ENCODE assay signal across 8 cellular contexts in the genomic region with DNA sequence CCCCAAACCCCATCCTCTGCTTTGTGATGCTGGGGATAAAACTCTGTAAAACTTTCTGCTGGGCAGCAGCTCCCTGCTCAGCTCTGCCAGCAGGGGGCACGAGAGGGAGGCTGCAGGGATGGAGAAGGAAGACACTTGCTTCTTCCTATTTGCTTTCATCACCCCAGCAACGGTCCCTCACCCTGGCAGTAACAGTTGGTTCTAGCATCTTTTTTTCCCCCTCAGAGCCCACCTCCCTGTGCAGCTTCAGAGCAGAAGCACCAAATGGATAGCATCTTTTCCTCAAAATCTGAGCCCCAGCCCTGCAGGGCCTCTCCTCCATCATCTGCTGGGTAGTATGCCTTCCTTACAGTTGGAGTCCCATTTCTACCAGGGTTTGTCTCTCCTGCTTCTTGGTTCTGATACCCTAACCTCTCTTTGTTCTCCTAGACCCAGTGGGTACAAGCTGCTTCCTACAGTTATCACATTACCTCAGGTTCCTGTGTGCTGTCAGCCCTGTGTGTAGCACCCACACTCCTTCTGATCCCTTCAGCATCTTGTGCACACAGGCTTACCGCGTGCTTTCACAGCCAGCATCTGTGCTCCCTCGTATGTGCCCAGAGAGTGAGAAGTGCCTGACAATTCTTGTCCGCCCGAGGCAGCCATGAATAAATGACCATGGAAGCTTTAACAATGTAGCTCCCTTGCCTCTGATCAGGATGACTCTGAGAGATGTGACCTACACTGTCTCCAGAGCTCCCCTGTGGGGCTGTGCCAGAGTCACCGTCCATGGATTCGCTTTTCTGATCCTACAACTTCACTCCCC. TPM values are rescaled to one million over a fixed set of nuclear protein-coding genes. Genes with fewer than 3 reads are reported as not detected.
DNase-seq lines count a peak whose midpoint lies in the region; ATAC-seq and TF ChIP-seq lines count a peak whose summit lies in the region.

No MANE protein-coding gene starts in this region.

- no peak overlapping the region for H3K4me3 ChIP-seq in fibroblast of mammary gland (ENCODE audit: control insufficient read depth, low read depth, low read length)
- H3K4me3 ChIP-seq in testis: no peak overlapping the region

- TF ChIP-seq CTCF in fibroblast of mammary gland (conservative IDR thresholded peaks at IDR 0.05; ENCODE audit: control insufficient read depth, insufficient read depth, low read depth, low read length) (peak; percentile 99), testis (IDR thresholded peaks at IDR 0.05) (peak; percentile 56 to 75 (median 68))

- peak; percentile 90 for DNase-seq in Ammon's horn (ENCODE audit: low spot score)
- peak; percentile 58 for DNase-seq in HuH-7 (ENCODE audit: low spot score)
- peak; percentile 73 for DNase-seq in RPMI8226
- peak; percentile 66 for DNase-seq in activated T-helper 1 cell treated with anti-CD3 and anti-CD28 coated beads, Interleukin-2, amount 50 U/mL, for 16 hours (ENCODE audit: low read depth in 1 of 2, low spot score in 1 of 2)
- peak; percentile 72 for DNase-seq in fibroblast of mammary gland (ENCODE audit: low read depth)
- peak; percentile 47 for DNase-seq in occipital lobe (lab: John Stamatoyannopoulos, UW)
- DNase-seq in testis: peak; percentile 80

- 57 to 69% methylated on average over 9 of the region's 9 CpGs for WGBS in testis, 2 donors

- intact Hi-C loops in testis (cut with DNase I; ENCODE audit: low total_unique reads): no loop called here

- no peaks in the 10 kb centered on the region for H3K27me3 ChIP-seq in testis

- H3K36me3 ChIP-seq in testis (ENCODE audit: low read depth, missing control alignments): no peaks in the 10 kb centered on the region

- peak overlapping the region in 1 of 2 donors; percentile 32 for H3K27ac ChIP-seq in testis

- TF ChIP-seq POLR2A in testis (IDR thresholded peaks at IDR 0.05): no peak

- ATAC-seq in GM18909 (IDR thresholded peaks at IDR 0.05; ENCODE audit: poor library complexity, unreplicated experiment): peak; percentile 81

- H3K4me1 ChIP-seq in testis: no peaks in the 10 kb centered on the region

- H3K9me3 ChIP-seq in testis: no peaks in the 10 kb centered on the region

RNA-seq across cellular contexts. Expression of gene CKAP2L, which starts 14.5 kb away (rescaled TPM):
- total RNA-seq in occipital lobe (2.2 TPM), testis (10 to 100 TPM in 1 of 2 donors, 1 to 10 TPM in 1; 7.1 to 11.0 TPM)
- 9.5 TPM for polyA plus RNA-seq in testis (ENCODE audit: insufficient read depth, low read depth, low replicate concordance)

RNA-seq across cellular contexts. Expression of gene NT5DC4, which starts 29.1 kb away (rescaled TPM):
- total RNA-seq in occipital lobe (not detected), testis (1 to 10 TPM; 2.8 to 2.9 TPM)
- 4.2 TPM for polyA plus RNA-seq in testis (ENCODE audit: insufficient read depth, low read depth, low replicate concordance)

RNA-seq across cellular contexts. Expression of gene IL1A, which starts 34.3 kb away (rescaled TPM):
- not detected for total RNA-seq in occipital lobe
- 10 to 100 TPM; 21.4 to 36.5 TPM for total RNA-seq in testis
- 15.8 TPM for polyA plus RNA-seq in testis (ENCODE audit: insufficient read depth, low read depth, low replicate concordance)

Comparison
In these comparisons a context has a peak if more than half of its experiments do, and no peak if none do; other contexts are left out.
1. RNA of gene IL1A, which starts 34.3 kb away (total RNA-seq): 21.4 to 36.5 TPM in testis; not detected in occipital lobe (single experiment); every median in the first group is over 10 times any median in the second.
2. Peak in every context shown above with its lines, with median percentiles within 50 percentile points of each other: DNase-seq.